In genomic region chr18:35513181-35513932, GRCh38 we compare ENCODE assay signal across 1 cellular context.
TF ChIP-seq lines count a peak whose summit lies in the region.

No MANE protein-coding gene starts in this region.

TF ChIP-seq in A549, 52 proteins besides CTCF, POLR2A, EP300 and RAD21 (continued from another document):
- TF ChIP-seq ATOH8 (CRISPR knock-in tag; IDR thresholded peaks at IDR 0.05; ENCODE audit: low read depth) (no peak), PHF8 (IDR thresholded peaks at IDR 0.05; ENCODE audit: borderline replicate concordance, low read depth) (no peak), EHF (CRISPR knock-in tag; IDR thresholded peaks at IDR 0.05) (no peak), KDM5A (IDR thresholded peaks at IDR 0.05) (no peak), MAX (IDR thresholded peaks at IDR 0.05) (peak; percentile 79), ESRRA (IDR thresholded peaks at IDR 0.05; ENCODE audit: borderline replicate concordance, low read length) (no peak), CHD4 (IDR thresholded peaks at IDR 0.05; ENCODE audit: borderline replicate concordance) (no peak), HOXB5 (CRISPR knock-in tag; IDR thresholded peaks at IDR 0.05) (no peak), MYC (IDR thresholded peaks at IDR 0.05; ENCODE audit: borderline replicate concordance, low read length) (no peak), KDM1A (IDR thresholded peaks at IDR 0.05; ENCODE audit: low read depth) (no peak)
